22 cellular contexts compared by ENCODE assay signal in the genomic region with DNA sequence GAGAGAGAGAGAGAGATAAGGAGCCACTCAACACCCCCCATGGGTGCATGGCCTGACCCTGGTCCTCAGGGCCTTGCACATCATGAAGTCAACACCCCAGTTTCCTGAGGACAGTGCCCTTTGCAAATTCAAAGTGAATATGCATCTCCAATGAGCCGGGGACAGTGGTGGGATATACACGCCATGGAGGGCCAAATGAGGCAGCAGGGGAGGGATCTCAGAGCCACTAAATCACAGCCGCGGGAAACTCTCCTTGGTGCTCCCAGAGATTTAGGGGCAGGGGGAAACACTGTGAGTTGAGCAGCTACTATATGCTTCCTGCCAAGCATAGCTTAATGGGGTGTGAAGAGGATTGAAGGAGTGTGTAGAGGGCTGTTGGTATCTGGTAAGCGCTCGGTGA. TPM values are rescaled to one million over a fixed set of nuclear protein-coding genes. Genes with fewer than 3 reads are reported as not detected.
"Had no signal": no experiment of that assay in that cellular context is flagged by ENCODE, and none has a peak within 500 bp of the region (broad histone marks: within the 10 kb centered on the region; RNA-seq: fewer than 3 reads in every experiment).

No MANE protein-coding gene starts in this region.

- ATAC-seq: foreskin keratinocyte; naive thymus-derived CD4-positive, alpha-beta T cell; sciatic nerve had no signal

- H3K4me3 ChIP-seq: skin epidermis, stomach, thoracic aorta, transverse colon had no signal

- DNase-seq: erythroblast; foreskin keratinocyte; hippocampal formation; kidney glomerular epithelial cell; mesendoderm; naive thymus-derived CD4-positive, alpha-beta T cell; nephron progenitor cell; stimulated activated naive CD4-positive, alpha-beta T cell; stomach; substantia nigra; transverse colon had no signal

- FAIRE-seq: colon, endothelial cell of umbilical vein, islet of Langerhans, urothelium cell line had no signal

- H3K36me3 ChIP-seq: neutrophil, stomach, thoracic aorta, transverse colon had no signal

- H3K27ac ChIP-seq: foreskin keratinocyte, neutrophil, skin epidermis, stomach, thoracic aorta, transverse colon had no signal

- H3K9me3 ChIP-seq: neutrophil, stomach, thoracic aorta, transverse colon had no signal

RNA-seq across cellular contexts. Expression of a gene that starts 35.5 kb away (rescaled TPM):
- total RNA-seq: osteoblast, pulmonary artery endothelial cell, transverse colon had no signal
- polyA plus RNA-seq: foreskin keratinocyte; liver; naive thymus-derived CD4-positive, alpha-beta T cell; stomach had no signal
